8 cellular contexts compared by ENCODE assay signal in the genomic region with DNA sequence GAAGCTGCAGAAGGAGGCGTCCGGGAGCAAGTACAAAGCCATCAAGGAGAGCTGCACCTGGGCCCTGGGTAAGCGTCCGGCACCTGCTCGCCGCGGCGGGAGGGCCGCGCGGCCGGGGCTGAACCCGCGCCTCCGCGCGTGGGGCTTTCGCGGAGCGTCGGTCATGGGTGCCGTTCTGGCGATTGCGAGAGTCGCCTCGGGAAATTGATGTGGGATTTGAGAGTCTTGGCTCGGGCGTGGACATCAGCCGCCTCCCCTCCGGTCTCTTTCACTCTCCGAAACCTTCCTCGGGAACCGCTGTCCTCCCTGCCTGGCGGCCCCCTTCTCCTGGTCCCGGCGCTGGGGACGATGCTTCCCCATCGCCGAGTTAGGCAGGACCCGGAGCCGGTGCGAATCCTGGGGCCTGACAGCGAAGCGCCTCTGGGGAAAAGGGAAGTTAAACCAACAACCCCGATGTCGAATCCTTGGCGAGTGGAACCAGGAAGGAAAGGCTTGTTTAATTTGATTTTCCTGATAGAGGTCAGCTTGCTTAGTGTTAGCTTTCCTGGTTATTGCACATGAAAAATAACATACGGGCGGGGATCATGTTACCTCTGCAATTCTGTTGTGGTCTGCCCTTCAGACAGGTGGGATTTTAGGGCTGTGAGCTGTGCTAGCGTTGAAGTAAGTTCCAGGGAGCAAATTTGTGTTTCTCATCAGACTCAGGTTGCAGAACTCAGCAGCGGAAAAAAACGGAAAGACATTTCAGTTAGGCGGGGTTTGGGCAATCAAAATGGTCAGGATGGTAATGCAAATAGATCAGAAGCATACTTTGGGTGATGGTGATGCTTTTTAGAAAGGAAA. TPM values are rescaled to one million over a fixed set of nuclear protein-coding genes. Genes with fewer than 3 reads are reported as not detected.
DNase-seq lines count a peak whose midpoint lies in the region; ATAC-seq and TF ChIP-seq lines count a peak whose summit lies in the region.

No MANE protein-coding gene starts in this region.

- peak overlapping the region; percentile 85 for H3K4me3 ChIP-seq in H7 (ENCODE audit: insufficient read depth, low read depth, low read length)
- H3K4me3 ChIP-seq in iPS-11a (ENCODE audit: low read depth, low read length), result peak overlapping the region; percentile 78
- peak overlapping the region; percentile 80 for H3K4me3 ChIP-seq in retinal pigment epithelial cell (ENCODE audit: low read length)

- peaks cover 36% of the 10 kb centered on the region for H3K27me3 ChIP-seq in H7 (ENCODE audit: control insufficient read depth, insufficient read depth, low read length)

- H3K27ac ChIP-seq in angular gyrus (ENCODE audit: low read depth, low read length), result peak overlapping the region; percentile 89

- TF ChIP-seq CTCF in retinal pigment epithelial cell (conservative IDR thresholded peaks at IDR 0.05; ENCODE audit: low read depth, low read length), result no peak

- peak; percentile 23 for DNase-seq in ELF-1 (ENCODE audit: low read depth, low spot score)
- peak; percentile 65 for DNase-seq in H7
- DNase-seq in NCI-H1105 (lab: John Stamatoyannopoulos, UW), result peak; percentile 24
- DNase-seq in retinal pigment epithelial cell (ENCODE audit: low read depth), result no peak
- no peak for DNase-seq in stimulated activated CD4-positive, alpha-beta T cell treated with anti-CD3 and anti-CD28 coated beads, Interleukin-4, amount 100 ng/mL, for 1 hour

- no peaks in the 10 kb centered on the region for H3K36me3 ChIP-seq in H7 (replicated peaks; ENCODE audit: control insufficient read depth, insufficient read depth, low read length)

- ATAC-seq in HG03108 (IDR thresholded peaks at IDR 0.05; ENCODE audit: unreplicated experiment), result no peak

RNA-seq across cellular contexts. Expression of a gene that starts 0.6 kb away (rescaled TPM):
- 7.0 and 11.0 TPM in 2 replicates for total RNA-seq in H7 (2014; rRNA removed; shearing (Covaris generic))

RNA-seq across cellular contexts. Expression of a gene that starts 55.1 kb away (rescaled TPM):
- total RNA-seq in H7 (2014; rRNA removed; shearing (Covaris generic)), result 27.9 and 28.5 TPM in 2 replicates

RNA-seq across cellular contexts. Expression of a gene that starts 56.0 kb away (rescaled TPM):
- total RNA-seq in H7 (2014; rRNA removed; shearing (Covaris generic)), result not detected in 2 replicates

Comparison
In these comparisons a context has a peak if more than half of its experiments do, and no peak if none do; other contexts are left out.
1. DNase-seq: peak in ELF-1 (single experiment), H7 (single experiment) and NCI-H1105 (single experiment); none in retinal pigment epithelial cell (single experiment) and stimulated activated CD4-positive, alpha-beta T cell treated with anti-CD3 and anti-CD28 coated beads, Interleukin-4, amount 100 ng/mL, for 1 hour (single experiment).
2. Peak in every context shown above with its lines, with median percentiles within 50 percentile points of each other: H3K4me3 ChIP-seq.